Comparison of ENCODE assay signal across 13 cellular contexts in genomic region chr6:129606664-129607063, GRCh38.
DNase-seq lines count a peak whose midpoint lies in the region; ATAC-seq, FAIRE-seq and TF ChIP-seq lines count a peak whose summit lies in the region.
"Had no signal": no experiment of that assay in that cellular context is flagged by ENCODE, and none has a peak within 500 bp of the region (broad histone marks: within the 10 kb centered on the region; RNA-seq: fewer than 3 reads in every experiment).

No MANE protein-coding gene starts in this region.

- H3K27ac ChIP-seq in HepG2 (ENCODE audit: extremely low read length, insufficient read depth, low read length) (no peak overlapping the region), OCI-LY7 (ENCODE audit: low read depth, low read length, poor library complexity, severe bottlenecking) (no peak overlapping the region)

- CTCF ChIA-PET in HepG2 (lab: Yijun Ruan, JAX; ENCODE audit: low intra/inter-chr PET ratio, low total read pairs) (no interaction called here), OCI-LY7 (lab: Charles Lee; ENCODE audit: unreplicated experiment) (no interaction called here)

- no peak overlapping the region for H3K4me3 Mint-ChIP-seq in endothelial cell (ENCODE audit: unreplicated experiment)
- H3K4me3 Mint-ChIP-seq: CD8-positive, alpha-beta memory T cell; natural killer cell had no signal

- H2AFZ ChIP-seq in HepG2 (ENCODE audit: low read length) (no peak overlapping the region), OCI-LY7 (ENCODE audit: low read length) (no peak overlapping the region)

- H3K27me3 Mint-ChIP-seq in endothelial cell (ENCODE audit: unreplicated experiment) = no peaks in the 10 kb centered on the region

- no peaks in the 10 kb centered on the region for H3K4me1 ChIP-seq in HepG2 (ENCODE audit: insufficient read depth, low read length)
- H3K4me1 ChIP-seq in OCI-LY7 (ENCODE audit: insufficient read depth, low read length, poor library complexity, severe bottlenecking) = no peaks in the 10 kb centered on the region

- DNase-seq in GM03348 (ENCODE audit: low spot score) = peak; percentile 14
- DNase-seq in LHCN-M2 (ENCODE audit: low read depth) = peak; percentile 85
- no peak for DNase-seq in endothelial cell (ENCODE audit: low spot score)
- DNase-seq in omental fat pad (ENCODE audit: low spot score) = no peak
- DNase-seq in HepG2 (ENCODE audit: low spot score) = no peak
- no peak for DNase-seq in OCI-LY7 (ENCODE audit: low spot score)
- DNase-seq: CD8-positive, alpha-beta memory T cell; natural killer cell; NCI-H2029 treated with DMSO at 0.1 percent for 48 hours had no signal

- no peak for FAIRE-seq in HepG2 (lab: Jason Lieb, UNC)
- FAIRE-seq: endothelial cell of umbilical vein, GM12892 had no signal

- POLR2A ChIA-PET in HepG2 (lab: Yijun Ruan, JAX) = no interaction called here
- POLR2A ChIA-PET in OCI-LY7 (lab: Charles Lee) = no interaction called here

- BruUV-seq in HepG2 (replicated peaks; lab: Mats Ljungman, UMichigan) (no TSS peak), OCI-LY7 (replicated peaks; lab: Mats Ljungman, UMichigan) (no TSS peak)

- in situ Hi-C loops in HepG2 (cut with HindIII; ENCODE audit: extremely low pct_ligation_motif_present, low pct_unique_long_range_greater_than_20kb) = no loop called here

- peaks cover 38% of the 10 kb centered on the region for H3K36me3 Mint-ChIP-seq in endothelial cell (ENCODE audit: low read depth, unreplicated experiment)
- H3K36me3 Mint-ChIP-seq: natural killer cell had no signal

- H4K20me1 ChIP-seq in HepG2 (ENCODE audit: insufficient read depth, low read length) (no peaks in the 10 kb centered on the region), OCI-LY7 (ENCODE audit: insufficient read depth, low read length) (no peaks in the 10 kb centered on the region)

- intact Hi-C loops in HepG2 (cut with micrococcal nuclease; ENCODE audit: unreplicated experiment) = no loop called here
- intact Hi-C loops in OCI-LY7 (cut with micrococcal nuclease; ENCODE audit: unreplicated experiment) = no loop called here

- H3K9me3 Mint-ChIP-seq in endothelial cell (ENCODE audit: unreplicated experiment) = no peaks in the 10 kb centered on the region
- H3K9me3 Mint-ChIP-seq: CD8-positive, alpha-beta memory T cell; natural killer cell had no signal

- no peaks in the 10 kb centered on the region for H3K79me2 ChIP-seq in HepG2 (ENCODE audit: insufficient read depth, low read length)
- H3K79me2 ChIP-seq in OCI-LY7 (ENCODE audit: insufficient read depth, low read depth, low read length) = no peaks in the 10 kb centered on the region

- TF ChIP-seq POLR2A in HepG2 (IDR thresholded peaks at IDR 0.05; ENCODE audit: insufficient read depth in 1 of 2, low read depth in 2 of 2, low read length in 2 of 2) = no peak

- no peaks in the 10 kb centered on the region for H3K9me2 ChIP-seq in OCI-LY7 (ENCODE audit: insufficient read depth, low read length)

- H3K27ac Mint-ChIP-seq in endothelial cell (ENCODE audit: unreplicated experiment) = peak overlapping the region; percentile 9
- H3K27ac Mint-ChIP-seq: natural killer cell had no signal

- H3K27me3 ChIP-seq in HepG2 (ENCODE audit: control insufficient read depth in 1 of 2, insufficient read depth in 2 of 2, low read length in 2 of 2) = no peaks in the 10 kb centered on the region

- H3K4me2 ChIP-seq in HepG2 (ENCODE audit: low read depth, low read length) = no peak overlapping the region
- H3K4me2 ChIP-seq in OCI-LY7 (ENCODE audit: low read length) = no peak overlapping the region

- 97% methylated on average over 5 of the region's 5 CpGs for WGBS in HepG2 (ENCODE audit: low lambda C conversion rate)

- H3K4me1 Mint-ChIP-seq in endothelial cell (ENCODE audit: unreplicated experiment) = peaks cover 11% of the 10 kb centered on the region
- H3K4me1 Mint-ChIP-seq: CD8-positive, alpha-beta memory T cell; natural killer cell had no signal

- no peaks in the 10 kb centered on the region for H3K9me3 ChIP-seq in HepG2 (ENCODE audit: low read length)
- H3K9me3 ChIP-seq in OCI-LY7 (ENCODE audit: low read length) = no peaks in the 10 kb centered on the region

- TF ChIP-seq CTCF in endothelial cell (IDR thresholded peaks at IDR 0.05; ENCODE audit: unreplicated experiment) = no peak
- TF ChIP-seq CTCF in omental fat pad (IDR thresholded peaks at IDR 0.05) = no peak
- no peak for TF ChIP-seq CTCF in HepG2 (CRISPR knock-in tag; IDR thresholded peaks at IDR 0.05)
- no peak for TF ChIP-seq CTCF in OCI-LY7 (conservative IDR thresholded peaks at IDR 0.05; ENCODE audit: low read length)

- TF ChIP-seq EP300 in HepG2 (IDR thresholded peaks at IDR 0.05; ENCODE audit: low read depth in 2 of 2, low read length in 2 of 2) = no peak
- TF ChIP-seq EP300 in HepG2 (CRISPR knock-in tag; IDR thresholded peaks at IDR 0.05; ENCODE audit: borderline replicate concordance) = no peak

- H3K9ac ChIP-seq in HepG2 (ENCODE audit: insufficient read depth, low read depth, low read length) = no peak overlapping the region

- ATAC-seq in GM21528 (IDR thresholded peaks at IDR 0.05; ENCODE audit: low FRiP score, unreplicated experiment) (peak; percentile 78), GM21381 (IDR thresholded peaks at IDR 0.05; ENCODE audit: unreplicated experiment) (no peak), omental fat pad (ENCODE audit: low FRiP score) (no peak), HepG2 (no peak)
- ATAC-seq: natural killer cell had no signal

- H3K36me3 ChIP-seq in HepG2 (replicated peaks in 1 of 2; ENCODE audit: control insufficient read depth in 1 of 2, insufficient read depth in 2 of 2, low read length in 2 of 2) (peaks cover 29 to 85% of the 10 kb centered on the region in 2 experiments), OCI-LY7 (ENCODE audit: insufficient read depth, low read length) (no peaks in the 10 kb centered on the region)

- no peak for TF ChIP-seq RAD21 in HepG2 (CRISPR knock-in tag; IDR thresholded peaks at IDR 0.05)

- H3K4me3 ChIP-seq in HepG2 (replicated peaks in 1 of 3; ENCODE audit: insufficient read depth in 1 of 3, low read depth in 2 of 3, low read length in 3 of 3) (no peak overlapping the region), OCI-LY7 (ENCODE audit: low read depth, low read length, poor library complexity, severe bottlenecking) (no peak overlapping the region)

TF ChIP-seq in HepG2, 621 proteins besides CTCF, POLR2A, EP300 and RAD21 (continues in another document):
- TF ChIP-seq ARNT2 (CRISPR knock-in tag; IDR thresholded peaks at IDR 0.05; ENCODE audit: low read depth) = no peak
- TF ChIP-seq DMTF1 (CRISPR knock-in tag; IDR thresholded peaks at IDR 0.05) = no peak
- TF ChIP-seq ELF4 (CRISPR knock-in tag; IDR thresholded peaks at IDR 0.05; ENCODE audit: borderline replicate concordance) = no peak
- TF ChIP-seq SIN3B (IDR thresholded peaks at IDR 0.05; ENCODE audit: low read length) = no peak
- TF ChIP-seq REPIN1 (CRISPR knock-in tag; IDR thresholded peaks at IDR 0.05; ENCODE audit: borderline replicate concordance, low read depth) = no peak
- TF ChIP-seq ZNF570 (CRISPR knock-in tag; IDR thresholded peaks at IDR 0.05; ENCODE audit: borderline replicate concordance) = no peak
- TF ChIP-seq ZNF10 (CRISPR knock-in tag; IDR thresholded peaks at IDR 0.05; ENCODE audit: borderline replicate concordance, low read depth) = no peak
- TF ChIP-seq POLR2G (IDR thresholded peaks at IDR 0.05; ENCODE audit: low read depth, low read length) = no peak
- TF ChIP-seq ZNF567 (CRISPR knock-in tag; IDR thresholded peaks at IDR 0.05; ENCODE audit: borderline replicate concordance) = no peak
- TF ChIP-seq GPBP1L1 (CRISPR knock-in tag; IDR thresholded peaks at IDR 0.05) = no peak
- no peak for TF ChIP-seq SSRP1 (CRISPR knock-in tag; IDR thresholded peaks at IDR 0.05)
- TF ChIP-seq ZNF253 (CRISPR knock-in tag; IDR thresholded peaks at IDR 0.05; ENCODE audit: borderline replicate concordance) = no peak
- TF ChIP-seq NR3C1 (CRISPR knock-in tag; IDR thresholded peaks at IDR 0.05) = no peak
- TF ChIP-seq ZNF782 (CRISPR knock-in tag; IDR thresholded peaks at IDR 0.05; ENCODE audit: borderline replicate concordance) = no peak
- no peak for TF ChIP-seq ZNF619 (CRISPR knock-in tag; IDR thresholded peaks at IDR 0.05)

Comparison
In these comparisons a context has a peak if more than half of its experiments do, and no peak if none do; other contexts are left out.
1. DNase-seq: peak in GM03348 (single experiment) and LHCN-M2 (single experiment); none in endothelial cell (single experiment), omental fat pad (single experiment), HepG2 (single experiment) and OCI-LY7 (single experiment).